ENCODE assay signal across 9 cellular contexts in the genomic region with DNA sequence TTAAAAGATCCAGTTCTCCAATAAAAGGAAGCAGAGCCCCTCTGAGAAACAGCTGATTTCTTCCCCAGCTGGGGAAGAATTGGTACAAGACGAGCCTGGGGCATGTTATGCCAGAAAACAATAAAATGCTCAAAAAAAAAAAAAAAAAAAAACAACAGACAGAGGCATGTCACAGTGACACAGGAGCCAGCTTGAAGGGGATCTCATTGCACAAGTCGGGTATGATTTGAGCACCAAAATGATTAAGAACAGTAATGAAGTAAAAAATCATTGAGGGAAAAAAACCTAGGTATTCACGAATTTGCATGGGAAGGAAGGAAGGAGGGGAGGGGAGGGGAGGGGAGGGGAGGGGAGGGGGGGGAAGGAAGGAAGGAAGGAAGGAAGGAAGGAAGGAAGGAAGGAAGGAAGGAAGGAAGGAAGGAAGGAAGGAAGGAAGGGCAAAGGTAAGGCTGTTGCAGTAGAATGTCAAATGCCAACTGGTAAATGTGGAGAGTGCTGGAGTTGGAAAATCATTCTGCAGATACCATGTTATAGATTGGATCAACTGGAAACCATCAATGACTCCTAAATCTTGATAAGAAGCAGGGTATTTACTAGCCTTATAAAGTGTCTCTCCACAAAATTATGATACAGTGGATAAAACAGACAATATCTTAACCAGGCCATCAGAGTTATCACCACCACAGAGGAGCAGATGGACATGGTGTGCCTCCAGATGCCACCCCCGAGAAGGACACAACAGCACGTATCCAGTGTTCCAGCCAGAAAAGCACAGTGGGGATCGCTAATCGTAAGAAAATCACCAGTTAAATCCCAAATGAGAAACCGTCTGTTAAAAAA. TPM values are rescaled to one million over a fixed set of nuclear protein-coding genes. Genes with fewer than 3 reads are reported as not detected.
"Had no signal": no experiment of that assay in that cellular context is flagged by ENCODE, and none has a peak within 500 bp of the region (broad histone marks: within the 10 kb centered on the region; RNA-seq: fewer than 3 reads in every experiment).

No MANE protein-coding gene starts in this region.

- H3K27ac Mint-ChIP-seq: GM23338, HFFc6, IgD-negative memory B cell had no signal

- ATAC-seq: GM23338, HCT116 had no signal

- H2AFZ ChIP-seq: GM23338 had no signal

- H3K9me3 Mint-ChIP-seq: GM23338, H9, HFFc6 had no signal

- H3K36me3 Mint-ChIP-seq: IgD-negative memory B cell had no signal

- H3K4me1 Mint-ChIP-seq: IgD-negative memory B cell had no signal

- H3K4me3 ChIP-seq: GM23338 had no signal

- H3K4me3 Mint-ChIP-seq: GM23338, H9, HFFc6, IgD-negative memory B cell had no signal

- DNase-seq: H9, HFFc6, KBM-7 had no signal

- H3K4me2 ChIP-seq: GM23338 had no signal

- FAIRE-seq: H1, H54, HTR-8/SVneo had no signal

RNA-seq across cellular contexts. Expression of a gene that starts 7.2 kb away (rescaled TPM):
- total RNA-seq: HFFc6 had no signal
- polyA plus RNA-seq: IgD-negative memory B cell had no signal
